Comparison of ENCODE assay signal across 39 cellular contexts in genomic region chr9:110266786-110267185, GRCh38. TPM values are rescaled to one million over a fixed set of nuclear protein-coding genes. Genes with fewer than 3 reads are reported as not detected.
"Had no signal": no experiment of that assay in that cellular context is flagged by ENCODE, and none has a peak within 500 bp of the region (broad histone marks: within the 10 kb centered on the region; RNA-seq: fewer than 3 reads in every experiment).

No MANE protein-coding gene starts in this region.

- H3K4me3 ChIP-seq: adrenal gland, ascending aorta, coronary artery, dorsolateral prefrontal cortex, esophagus squamous epithelium, gastroesophageal sphincter, heart right ventricle had no signal

- H3K4me1 Mint-ChIP-seq: activated B cell treated with CpG ODN at 0.5 μM for 24 hours; activated naive CD4-positive, alpha-beta T cell treated with anti-CD3 and anti-CD28 coated beads, Interleukin-2, amount 50 U/mL, for 24 hours; activated naive CD8-positive, alpha-beta T cell treated with anti-CD3 and anti-CD28 coated beads for 36 hours; activated naive CD8-positive, alpha-beta T cell treated with anti-CD3 and anti-CD28 coated beads, Interleukin-2, amount 50 U/mL, for 24 hours; central memory CD8-positive, alpha-beta T cell; endodermal cell; T-helper 17 cell had no signal

- H3K36me3 ChIP-seq: adrenal gland, ascending aorta, brain microvascular endothelial cell, esophagus squamous epithelium, gastroesophageal sphincter, heart right ventricle, WERI-Rb-1 had no signal

- H3K27me3 ChIP-seq: adrenal gland, ascending aorta, brain microvascular endothelial cell, dorsolateral prefrontal cortex, esophagus squamous epithelium, heart right ventricle had no signal

- ATAC-seq: activated CD4-positive, CD25-positive, alpha-beta regulatory T cell treated with anti-CD3 and anti-CD28 coated beads, Interleukin-2, amount 50 U/mL, for 24 hours; activated CD8-positive, alpha-beta T cell treated with anti-CD3 and anti-CD28 coated beads for 36 hours; activated naive CD8-positive, alpha-beta T cell treated with anti-CD3 and anti-CD28 coated beads, Interleukin-2, amount 50 U/mL, for 24 hours; gastroesophageal sphincter; heart right ventricle; T-helper 17 cell had no signal

- H3K27ac ChIP-seq: adrenal gland, ascending aorta, brain microvascular endothelial cell, coronary artery, dorsolateral prefrontal cortex, esophagus squamous epithelium, gastroesophageal sphincter, heart right ventricle, WERI-Rb-1 had no signal

- H3K9me3 ChIP-seq: adrenal gland, ascending aorta, esophagus squamous epithelium, gastroesophageal sphincter had no signal

- H3K36me3 Mint-ChIP-seq: activated naive CD4-positive, alpha-beta T cell treated with anti-CD3 and anti-CD28 coated beads, Interleukin-2, amount 50 U/mL, for 24 hours; activated naive CD8-positive, alpha-beta T cell treated with anti-CD3 and anti-CD28 coated beads for 36 hours had no signal

- H3K4me1 ChIP-seq: adrenal gland, ascending aorta, gastroesophageal sphincter, heart right ventricle had no signal

- H3K27me3 Mint-ChIP-seq: activated naive CD4-positive, alpha-beta T cell treated with anti-CD3 and anti-CD28 coated beads, Interleukin-2, amount 50 U/mL, for 24 hours; activated naive CD8-positive, alpha-beta T cell treated with anti-CD3 and anti-CD28 coated beads for 36 hours; dendritic cell treated with granulocyte-macrophage colony-stimulating factor and Interleukin-4, amounts not matched to agents 40 ng/mL and 50 ng/mL, for 4 days had no signal

- H3K9me3 Mint-ChIP-seq: activated CD8-positive, alpha-beta T cell treated with anti-CD3 and anti-CD28 coated beads for 36 hours; activated naive CD4-positive, alpha-beta T cell treated with anti-CD3 and anti-CD28 coated beads for 36 hours; activated naive CD4-positive, alpha-beta T cell treated with anti-CD3 and anti-CD28 coated beads, Interleukin-2, amount 50 U/mL, for 24 hours; activated naive CD8-positive, alpha-beta T cell treated with anti-CD3 and anti-CD28 coated beads for 36 hours; activated naive CD8-positive, alpha-beta T cell treated with anti-CD3 and anti-CD28 coated beads, Interleukin-2, amount 50 U/mL, for 24 hours; activated T-helper 1 cell treated with anti-CD3 and anti-CD28 coated beads, Interleukin-12 subunit alpha, Interleukin-12 subunit beta, Interleukin-2, Interleukin-4 antibody, amounts not matched to agents 30 ng/mL and 10 ng/mL and 1 ng/mL, durations not matched to agents 14 hours and 24 hours and 36 hours; activated T-helper 2 cell treated with anti-CD3 and anti-CD28 coated beads, Interferon-gamma antibody, Interleukin-2, Interleukin-4, amounts not matched to agents 10 μg/mL and 5 μg/mL and 100 μg/mL, durations not matched to agents 14 hours and 24 hours and 36 hours; central memory CD8-positive, alpha-beta T cell; dendritic cell treated with granulocyte-macrophage colony-stimulating factor and Interleukin-4, amounts not matched to agents 40 ng/mL and 50 ng/mL, for 4 days; T-helper 2 cell treated with Interferon-gamma antibody and Interleukin-4, amounts not matched to agents 5 μg/mL and 100 μg/mL, for 36 hours had no signal

- DNase-seq: activated B cell treated with CpG ODN at 0.5 μM for 24 hours; activated CD4-positive, alpha-beta T cell treated with anti-CD3 and anti-CD28 coated beads for 48 hours; activated CD4-positive, alpha-beta T cell treated with anti-CD3 and anti-CD28 coated beads, Interleukin-2, amount 50 U/mL, for 1 hour; activated CD4-positive, alpha-beta T cell treated with anti-CD3 and anti-CD28 coated beads, Interleukin-2, amount 50 U/mL, for 48 hours; activated CD8-positive, alpha-beta memory T cell treated with anti-CD3 and anti-CD28 coated beads for 24 hours; activated CD8-positive, alpha-beta T cell treated with anti-CD3 and anti-CD28 coated beads for 36 hours; activated effector memory CD4-positive, alpha-beta T cell treated with anti-CD3 and anti-CD28 coated beads, Interleukin-2, amount 50 U/mL, for 16 hours; activated naive CD4-positive, alpha-beta T cell treated with anti-CD3 and anti-CD28 coated beads for 36 hours; activated naive CD8-positive, alpha-beta T cell treated with anti-CD3 and anti-CD28 coated beads for 36 hours; activated naive CD8-positive, alpha-beta T cell treated with anti-CD3 and anti-CD28 coated beads, Interleukin-2, amount 50 U/mL, for 24 hours; activated T-cell treated with anti-CD3 and anti-CD28 coated beads, Interleukin-2, amount 50 U/mL, for 1 hour; activated T-cell treated with anti-CD3 and anti-CD28 coated beads, Interleukin-2, amount 50 U/mL, for 48 hours; adrenal gland; brain microvascular endothelial cell; dorsolateral prefrontal cortex; effector memory CD4-positive, alpha-beta T cell; endodermal cell; esophagus squamous epithelium; foreskin melanocyte; heart right ventricle; T-helper 1 cell; T-helper 17 cell; T1000; WERI-Rb-1 had no signal

- H3K4me3 Mint-ChIP-seq: activated B cell treated with CpG ODN at 0.5 μM for 24 hours; activated CD8-positive, alpha-beta T cell treated with anti-CD3 and anti-CD28 coated beads for 36 hours; activated naive CD4-positive, alpha-beta T cell treated with anti-CD3 and anti-CD28 coated beads for 36 hours; activated naive CD4-positive, alpha-beta T cell treated with anti-CD3 and anti-CD28 coated beads, Interleukin-2, amount 50 U/mL, for 24 hours; activated naive CD8-positive, alpha-beta T cell treated with anti-CD3 and anti-CD28 coated beads for 36 hours; activated naive CD8-positive, alpha-beta T cell treated with anti-CD3 and anti-CD28 coated beads, Interleukin-2, amount 50 U/mL, for 24 hours; activated T-helper 1 cell treated with anti-CD3 and anti-CD28 coated beads, Interleukin-12 subunit alpha, Interleukin-12 subunit beta, Interleukin-2, Interleukin-4 antibody, amounts not matched to agents 30 ng/mL and 10 ng/mL and 1 ng/mL, durations not matched to agents 14 hours and 24 hours and 36 hours; central memory CD8-positive, alpha-beta T cell; dendritic cell treated with granulocyte-macrophage colony-stimulating factor and Interleukin-4, amounts not matched to agents 40 ng/mL and 50 ng/mL, for 4 days; endodermal cell; T-helper 17 cell; T-helper 2 cell treated with Interferon-gamma antibody and Interleukin-4, amounts not matched to agents 5 μg/mL and 100 μg/mL, for 36 hours had no signal

- H3K27ac Mint-ChIP-seq: activated B cell treated with CpG ODN at 0.5 μM for 24 hours; activated CD8-positive, alpha-beta T cell treated with anti-CD3 and anti-CD28 coated beads for 36 hours; activated naive CD4-positive, alpha-beta T cell treated with anti-CD3 and anti-CD28 coated beads for 36 hours; activated naive CD4-positive, alpha-beta T cell treated with anti-CD3 and anti-CD28 coated beads, Interleukin-2, amount 50 U/mL, for 24 hours; activated naive CD8-positive, alpha-beta T cell treated with anti-CD3 and anti-CD28 coated beads for 36 hours; activated naive CD8-positive, alpha-beta T cell treated with anti-CD3 and anti-CD28 coated beads, Interleukin-2, amount 50 U/mL, for 24 hours; activated T-helper 1 cell treated with anti-CD3 and anti-CD28 coated beads, Interleukin-12 subunit alpha, Interleukin-12 subunit beta, Interleukin-2, Interleukin-4 antibody, amounts not matched to agents 30 ng/mL and 10 ng/mL and 1 ng/mL, durations not matched to agents 14 hours and 24 hours and 36 hours; activated T-helper 2 cell treated with anti-CD3 and anti-CD28 coated beads, Interferon-gamma antibody, Interleukin-2, Interleukin-4, amounts not matched to agents 10 μg/mL and 5 μg/mL and 100 μg/mL, durations not matched to agents 14 hours and 24 hours and 36 hours; dendritic cell treated with granulocyte-macrophage colony-stimulating factor and Interleukin-4, amounts not matched to agents 40 ng/mL and 50 ng/mL, for 4 days; endodermal cell; T-helper 17 cell; T-helper 2 cell treated with Interferon-gamma antibody and Interleukin-4, amounts not matched to agents 5 μg/mL and 100 μg/mL, for 36 hours had no signal

RNA-seq across cellular contexts. Expression of gene C9orf152, which starts 58.8 kb away (rescaled TPM):
- total RNA-seq: activated B cell treated with CpG ODN at 0.5 μM for 24 hours; activated CD8-positive, alpha-beta T cell treated with anti-CD3 and anti-CD28 coated beads for 36 hours; activated naive CD4-positive, alpha-beta T cell treated with anti-CD3 and anti-CD28 coated beads for 36 hours; activated naive CD8-positive, alpha-beta T cell treated with anti-CD3 and anti-CD28 coated beads for 36 hours; activated T-helper 1 cell treated with anti-CD3 and anti-CD28 coated beads, Interleukin-12 subunit alpha, Interleukin-12 subunit beta, Interleukin-2, Interleukin-4 antibody, amounts not matched to agents 30 ng/mL and 10 ng/mL and 1 ng/mL, durations not matched to agents 14 hours and 24 hours and 36 hours; activated T-helper 2 cell treated with anti-CD3 and anti-CD28 coated beads, Interferon-gamma antibody, Interleukin-2, Interleukin-4, amounts not matched to agents 10 μg/mL and 5 μg/mL and 100 μg/mL, durations not matched to agents 14 hours and 24 hours and 36 hours; adrenal gland; ascending aorta; cardiac septum; cerebellum; endodermal cell; fibroblast of villous mesenchyme; glomerular endothelial cell; heart right ventricle; T-helper 17 cell had no signal
- polyA plus RNA-seq: fibroblast of lung, heart right ventricle had no signal
